Comparison of ENCODE assay signal across 19 cellular contexts in the genomic region with DNA sequence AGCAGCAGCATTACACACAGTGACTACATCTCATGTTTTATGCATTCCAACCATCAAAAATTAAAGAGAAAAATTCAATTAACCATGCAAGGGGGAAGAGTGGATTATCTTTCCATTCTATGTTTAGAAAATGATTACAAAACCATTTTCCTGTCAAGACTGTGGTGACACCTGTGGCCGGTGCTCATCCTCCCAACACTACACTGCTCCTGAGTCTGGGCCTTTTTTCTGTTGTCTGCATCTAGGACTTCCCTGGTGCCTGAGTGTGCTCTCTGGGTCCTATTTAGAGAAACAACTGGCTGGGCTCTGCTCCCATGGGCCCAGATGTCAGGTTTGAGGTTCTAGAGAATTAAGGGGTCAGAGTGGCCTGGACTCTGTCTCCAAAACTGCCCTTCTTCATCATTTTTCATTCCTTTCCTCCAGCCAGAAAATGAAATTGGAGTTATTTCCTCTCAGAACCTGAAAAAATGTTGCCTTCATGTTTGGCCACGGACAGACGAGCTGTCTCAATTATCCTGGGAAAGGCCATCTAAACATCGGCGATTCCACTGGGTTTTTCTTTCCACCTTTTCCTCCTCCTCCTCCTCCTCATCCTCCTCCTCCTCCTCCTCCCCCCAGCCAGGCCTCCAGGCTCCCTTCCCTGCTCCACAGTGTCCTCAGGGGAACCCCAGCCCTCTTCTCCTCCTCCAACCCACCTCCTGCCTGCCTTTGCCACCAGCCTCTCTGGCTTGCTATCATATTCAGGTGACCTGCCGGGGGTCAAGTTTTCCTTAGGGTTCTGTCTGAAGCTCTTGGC. TPM values are rescaled to one million over a fixed set of nuclear protein-coding genes. Genes with fewer than 3 reads are reported as not detected.
A peak's percentile ranks its signal among the peaks of the same experiment; 100 is the strongest.
DNase-seq lines count a peak whose midpoint lies in the region; ATAC-seq, FAIRE-seq and TF ChIP-seq lines count a peak whose summit lies in the region.
"Had no signal": no experiment of that assay in that cellular context is flagged by ENCODE, and none has a peak within 500 bp of the region (broad histone marks: within the 10 kb centered on the region; RNA-seq: fewer than 3 reads in every experiment).

No MANE protein-coding gene starts in this region.

- H3K4me3 ChIP-seq in A549 = no peak overlapping the region
- H3K4me3 ChIP-seq in MM.1S (ENCODE audit: low read length) = no peak overlapping the region
- no peak overlapping the region for H3K4me3 ChIP-seq in neural cell (ENCODE audit: low read length)
- no peak overlapping the region for H3K4me3 ChIP-seq in suprapubic skin

- no peaks in the 10 kb centered on the region for H3K9me2 ChIP-seq in MM.1S (replicated peaks; ENCODE audit: insufficient read depth, low read length)
- H3K9me2 ChIP-seq in neural cell (ENCODE audit: insufficient read depth, low read length) = no peaks in the 10 kb centered on the region

- 77% methylated on average over 6 of the region's 6 CpGs for WGBS in A549 (ENCODE audit: missing lambda C conversion rate)
- WGBS in suprapubic skin = 74% methylated on average over 6 of the region's 6 CpGs

- no peak for TF ChIP-seq RAD21 in A549 (conservative IDR thresholded peaks at IDR 0.05 in 1 of 2, IDR thresholded peaks at IDR 0.05 in 1 of 2)
- no peak for TF ChIP-seq RAD21 in neural cell (conservative IDR thresholded peaks at IDR 0.05)

- TF ChIP-seq EP300 in A549 (IDR thresholded peaks at IDR 0.05) = no peak
- no peak for TF ChIP-seq EP300 in neural cell (conservative IDR thresholded peaks at IDR 0.05; ENCODE audit: poor library complexity, severe bottlenecking)
- TF ChIP-seq EP300 in suprapubic skin (IDR thresholded peaks at IDR 0.05) = no peak

- H3K27me3 Mint-ChIP-seq in chondrocyte (ENCODE audit: low read depth) = no peaks in the 10 kb centered on the region

- POLR2A ChIA-PET in A549 (lab: Yijun Ruan, JAX) = no interaction called here

- H3K9me3 Mint-ChIP-seq in chondrocyte (ENCODE audit: low read depth) = no peaks in the 10 kb centered on the region

- ATAC-seq in A549 = no peak
- no peak for ATAC-seq in HG03097 (IDR thresholded peaks at IDR 0.05; ENCODE audit: low FRiP score, unreplicated experiment)

- H3K9ac ChIP-seq in MM.1S (ENCODE audit: low read length) (no peak overlapping the region; the same call in 1 of the 2 replicates), neural cell (ENCODE audit: low read length) (no peak overlapping the region)

- H2AFZ ChIP-seq in MM.1S (ENCODE audit: low read length) (peak overlapping the region; percentile 57), neural cell (ENCODE audit: low read depth, low read length) (no peak overlapping the region)

- no peaks in the 10 kb centered on the region for H3K9me3 ChIP-seq in A549
- no peaks in the 10 kb centered on the region for H3K9me3 ChIP-seq in MM.1S (replicated peaks; ENCODE audit: insufficient read depth, low read length)
- H3K9me3 ChIP-seq in neural cell (ENCODE audit: low read length) = no peaks in the 10 kb centered on the region
- no peaks in the 10 kb centered on the region for H3K9me3 ChIP-seq in suprapubic skin
- H3K9me3 ChIP-seq: Caco-2 had no signal

- no peak for DNase-seq in A549 (ENCODE audit: low read depth in 1 of 2, low spot score in 1 of 2)
- peak; percentile 55 for DNase-seq in MM.1S
- DNase-seq in chondrocyte (ENCODE audit: low spot score) = peak; percentile 37
- no peak for DNase-seq in suprapubic skin (ENCODE audit: low spot score in 2 of 2)
- no peak for DNase-seq in activated gamma-delta T cell treated with Interleukin-2 at 50 U/mL for 16 hours
- DNase-seq: Caco-2, DMS153, EL, NCI-H146, NCI-H2081 treated with DMSO at 0.1 percent for 48 hours, NCI-H510A, NCI-H82, Right ventricle myocardium superior had no signal

- TF ChIP-seq CTCF in A549 (IDR thresholded peaks at IDR 0.05) (no peak), MM.1S (IDR thresholded peaks at IDR 0.05; ENCODE audit: low read length) (no peak), chondrocyte (IDR thresholded peaks at IDR 0.05) (no peak), neural cell (IDR thresholded peaks at IDR 0.05; ENCODE audit: poor library complexity, severe bottlenecking) (no peak), suprapubic skin (IDR thresholded peaks at IDR 0.05) (no peak)

- peaks cover 39% of the 10 kb centered on the region for H3K4me1 Mint-ChIP-seq in chondrocyte (ENCODE audit: low read depth)
- H3K4me1 Mint-ChIP-seq: IgD-negative memory B cell had no signal

- CTCF ChIA-PET in A549 (lab: Yijun Ruan, JAX) = interaction anchor here (1.5 kb wide), 1 partner anchor 8 kb away, joined by 5 read pairs; no protein-coding TSS in a partner anchor

- no peaks in the 10 kb centered on the region for H3K36me3 ChIP-seq in MM.1S (replicated peaks; ENCODE audit: insufficient read depth, low read length)
- H3K36me3 ChIP-seq in neural cell (ENCODE audit: insufficient read depth, low read length) = no peaks in the 10 kb centered on the region
- no peaks in the 10 kb centered on the region for H3K36me3 ChIP-seq in suprapubic skin

- peaks cover 44% of the 10 kb centered on the region for H3K4me1 ChIP-seq in A549
- peaks cover 19% of the 10 kb centered on the region for H3K4me1 ChIP-seq in MM.1S (ENCODE audit: low read length)
- peaks cover 13% of the 10 kb centered on the region for H3K4me1 ChIP-seq in suprapubic skin

- FAIRE-seq in A549 (lab: Jason Lieb, UNC) = no peak
- FAIRE-seq: H54 had no signal

- peak overlapping the region; percentile 74 to 97 for H3K27ac ChIP-seq in A549
- H3K27ac ChIP-seq in MM.1S (ENCODE audit: low read length) = peak overlapping the region; percentile 61; the same call in 1 of the 2 replicates
- peak overlapping the region; percentile 75 for H3K27ac ChIP-seq in neural cell (ENCODE audit: low read length)
- H3K27ac ChIP-seq in suprapubic skin = no peak overlapping the region

- H3K79me2 ChIP-seq in MM.1S (ENCODE audit: low read length) (no peaks in the 10 kb centered on the region), neural cell (replicated peaks; ENCODE audit: insufficient read depth, low read length) (no peaks in the 10 kb centered on the region)

- no peak overlapping the region for H3K4me3 Mint-ChIP-seq in chondrocyte (ENCODE audit: unreplicated experiment)
- H3K4me3 Mint-ChIP-seq: IgD-negative memory B cell had no signal

- H3K36me3 Mint-ChIP-seq in chondrocyte (ENCODE audit: low read depth) = no peaks in the 10 kb centered on the region

- H3F3A ChIP-seq in MM.1S (ENCODE audit: insufficient read depth, low read length) (no peaks in the 10 kb centered on the region), neural cell (ENCODE audit: insufficient read depth, low read length, poor library complexity, severe bottlenecking) (peaks cover 13% of the 10 kb centered on the region)

- H3K4me2 ChIP-seq in A549 (no peak overlapping the region), MM.1S (ENCODE audit: low read depth, low read length) (peak overlapping the region; percentile 67), neural cell (ENCODE audit: low read length) (no peak overlapping the region)

- H4K20me1 ChIP-seq in MM.1S (ENCODE audit: insufficient read depth, low read length) (no peaks in the 10 kb centered on the region), neural cell (ENCODE audit: insufficient read depth) (no peaks in the 10 kb centered on the region)

- H3K27me3 ChIP-seq in MM.1S (replicated peaks; ENCODE audit: insufficient read depth, low read length) (no peaks in the 10 kb centered on the region), neural cell (ENCODE audit: insufficient read depth, low read depth, low read length) (no peaks in the 10 kb centered on the region), suprapubic skin (no peaks in the 10 kb centered on the region)

- H3K27ac Mint-ChIP-seq in chondrocyte (ENCODE audit: unreplicated experiment) = peak overlapping the region; percentile 24
- H3K27ac Mint-ChIP-seq: IgD-negative memory B cell had no signal

- TF ChIP-seq POLR2A in A549 (IDR thresholded peaks at IDR 0.05; ENCODE audit: low read length) = no peak
- no peak for TF ChIP-seq POLR2A in suprapubic skin (IDR thresholded peaks at IDR 0.05)

TF ChIP-seq in A549, 52 proteins besides CTCF, POLR2A, EP300 and RAD21 (continues in another document):
- TF ChIP-seq ZC3H11A (IDR thresholded peaks at IDR 0.05) = no peak
- no peak for TF ChIP-seq NR3C1 (IDR thresholded peaks at IDR 0.05)
- TF ChIP-seq FOSL2 (IDR thresholded peaks at IDR 0.05) = no peak
- no peak for TF ChIP-seq FOSL2 (CRISPR knock-in tag; IDR thresholded peaks at IDR 0.05)
- TF ChIP-seq HEYL (CRISPR knock-in tag; IDR thresholded peaks at IDR 0.05) = no peak

TF ChIP-seq in neural cell, 6 proteins besides CTCF, POLR2A, EP300 and RAD21 (continues in another document):
- TF ChIP-seq POLR2AphosphoS5 (IDR thresholded peaks at IDR 0.05) = no peak

RNA-seq across cellular contexts. Expression of a gene that starts 11.4 kb away (rescaled TPM):
- polyA plus RNA-seq in A549 (2011; rRNA removed) (2.9 and 3.2 TPM in 2 replicates), A549 (2017; fragmentation: RNase III; extraction: RNeasy Plus Mini Kit Qiagen cat#74134 plus additional on column Dnase treatment) (17.4 to 24.1 TPM (median 22.0 TPM) in 3 replicates), neural cell (not detected in 2 replicates)
- polyA plus RNA-seq in A549 (2012; cell fraction: cytosol; rRNA removed) = 10.5 and 13.8 TPM in 2 replicates
- polyA plus RNA-seq in A549 (2012; cell fraction: nucleus; rRNA removed) = 24.0 and 29.6 TPM in 2 replicates
- 3.4 and 5.7 TPM in 2 replicates for polyA minus RNA-seq in A549 (2011; rRNA and poly(A)+ RNA removed)
- total RNA-seq in chondrocyte (1.9 to 2.4 TPM (median 2.4 TPM) in 3 replicates), suprapubic skin (1 to 10 TPM; 2.7 to 5.4 (median 3.9) TPM)
- not detected in 2 replicates for polyA minus RNA-seq in neural cell
- total RNA-seq: HT-29 had no signal
- polyA plus RNA-seq: IgD-negative memory B cell had no signal

RNA-seq across cellular contexts. Expression of a gene that starts 24.5 kb away (rescaled TPM):
- polyA plus RNA-seq in A549 (2011; rRNA removed) (0.09 and 0.19 TPM in 2 replicates), A549 (2017; fragmentation: RNase III; extraction: RNeasy Plus Mini Kit Qiagen cat#74134 plus additional on column Dnase treatment) (0.67 to 1.6 TPM (median 0.93 TPM) in 3 replicates), neural cell (61.7 and 73.9 TPM in 2 replicates)
- 0.07 and 0.14 TPM in 2 replicates for polyA plus RNA-seq in A549 (2012; cell fraction: cytosol; rRNA removed)
- polyA plus RNA-seq in A549 (2012; cell fraction: nucleus; rRNA removed) = 1.2 and 1.9 TPM in 2 replicates
- 0.45 and 0.54 TPM in 2 replicates for polyA minus RNA-seq in A549 (2011; rRNA and poly(A)+ RNA removed)
- total RNA-seq in chondrocyte (0.24 TPM in 1 of 3 replicates, not detected in the others), suprapubic skin (under 1 TPM in 2 of 4 donors, not detected in 2; 0.26 to 0.64 TPM)
- 103 and 134 TPM in 2 replicates for polyA minus RNA-seq in neural cell
- total RNA-seq: A673, Caco-2, HT-29 had no signal
- polyA plus RNA-seq: IgD-negative memory B cell had no signal

RNA-seq across cellular contexts. Expression of a gene that starts 43.4 kb away (rescaled TPM):
- polyA plus RNA-seq in A549 (2011; rRNA removed) (17.5 and 20.9 TPM in 2 replicates), A549 (2017; fragmentation: RNase III; extraction: RNeasy Plus Mini Kit Qiagen cat#74134 plus additional on column Dnase treatment) (44.2 to 50.7 TPM (median 47.1 TPM) in 3 replicates), neural cell (6.5 and 8.5 TPM in 2 replicates)
- polyA plus RNA-seq in A549 (2012; cell fraction: cytosol; rRNA removed) = 45.2 and 47.7 TPM in 2 replicates
- polyA plus RNA-seq in A549 (2012; cell fraction: nucleus; rRNA removed) = 94.3 and 116 TPM in 2 replicates
- polyA minus RNA-seq in A549 (2011; rRNA and poly(A)+ RNA removed) = 24.9 and 30.8 TPM in 2 replicates
- total RNA-seq in chondrocyte (19.0 to 24.6 TPM (median 20.8 TPM) in 3 replicates), suprapubic skin (10 to 100 TPM; 32.1 to 54.2 (median 33.1) TPM)
- polyA minus RNA-seq in neural cell = 16.3 and 18.1 TPM in 2 replicates

Comparison
In these comparisons a context has a peak if more than half of its experiments do, and no peak if none do; other contexts are left out.
1. DNase-seq: peak in MM.1S (single experiment) and chondrocyte (single experiment); none in A549 (0 of 2), suprapubic skin (0 of 2) and activated gamma-delta T cell treated with Interleukin-2 at 50 U/mL for 16 hours (single experiment).